Comparison of ENCODE assay signal across 17 cellular contexts in the genomic region with DNA sequence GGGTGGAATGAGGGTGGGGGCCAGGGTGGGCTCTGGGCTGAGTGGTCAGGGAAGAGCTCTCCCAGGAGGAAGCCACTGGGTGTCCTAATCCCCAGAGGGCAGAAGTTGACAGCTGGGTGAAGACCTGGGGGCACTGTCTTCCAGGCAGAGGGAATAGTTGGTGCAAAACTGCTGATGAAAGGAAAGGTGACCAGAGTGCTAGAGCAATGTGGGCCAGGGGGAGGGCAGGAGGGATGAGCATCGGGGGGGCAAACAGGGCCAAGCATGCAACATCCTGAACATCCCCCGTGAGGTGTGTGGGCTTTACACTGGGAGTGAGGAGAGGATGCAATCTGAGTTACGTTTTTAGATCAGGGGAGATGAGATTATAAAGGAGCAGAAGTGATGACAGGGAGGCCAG.
DNase-seq lines count a peak whose midpoint lies in the region; ATAC-seq and TF ChIP-seq lines count a peak whose summit lies in the region.
"Had no signal": no experiment of that assay in that cellular context is flagged by ENCODE, and none has a peak within 500 bp of the region (broad histone marks: within the 10 kb centered on the region; RNA-seq: fewer than 3 reads in every experiment).

No MANE protein-coding gene starts in this region.

- H4K5ac ChIP-seq in mesendoderm (ENCODE audit: low read length), result no peak overlapping the region

- no peaks in the 10 kb centered on the region for H3K27me3 ChIP-seq in CD8-positive, alpha-beta memory T cell (ENCODE audit: insufficient read depth, low read length, poor library complexity, severe bottlenecking)
- H3K27me3 ChIP-seq in naive thymus-derived CD4-positive, alpha-beta T cell (ENCODE audit: control insufficient read depth in 2 of 2, insufficient read depth in 2 of 2, low read length in 2 of 2), result no peaks in the 10 kb centered on the region
- peaks cover 0 to 18% (median 0%) of the 10 kb centered on the region in 7 donors for H3K27me3 ChIP-seq in spleen (replicated peaks in 1 of 7)
- H3K27me3 ChIP-seq in mesendoderm (ENCODE audit: insufficient read depth, low read length, poor library complexity), result peaks cover 2% of the 10 kb centered on the region

- no peak overlapping the region for H4K8ac ChIP-seq in mesendoderm (ENCODE audit: low read depth, low read length)

- POLR2A ChIA-PET in CD8-positive, alpha-beta memory T cell (lab: Charles Lee), result no interaction called here
- POLR2A ChIA-PET in naive thymus-derived CD4-positive, alpha-beta T cell (lab: Charles Lee), result interaction anchor here (1.2 to 1.5 kb wide), 2 partner anchors 10 to 22 kb away, joined by 4 read pairs; no protein-coding TSS in a partner anchor

- H3K23ac ChIP-seq in mesendoderm (ENCODE audit: low read length), result no peak overlapping the region

- H3K27ac ChIP-seq in CD8-positive, alpha-beta memory T cell (ENCODE audit: low read depth, low read length), result no peak overlapping the region
- H3K27ac ChIP-seq in naive thymus-derived CD4-positive, alpha-beta T cell (ENCODE audit: low read depth, low read length), result no peak overlapping the region
- H3K27ac ChIP-seq in spleen, result no peak overlapping the region
- no peak overlapping the region for H3K27ac ChIP-seq in mesendoderm (ENCODE audit: low read depth, low read length)
- H3K27ac ChIP-seq: GM23248, PC-9 had no signal

- H2AK5ac ChIP-seq in mesendoderm (ENCODE audit: low read length), result no peak overlapping the region

- H3K79me2 ChIP-seq in mesendoderm (ENCODE audit: control insufficient read depth, insufficient read depth, low read length), result no peaks in the 10 kb centered on the region

- peaks cover 37 to 48% (median 40%) of the 10 kb centered on the region in 3 donors for H3K4me1 Mint-ChIP-seq in CD8-positive, alpha-beta memory T cell
- H3K4me1 Mint-ChIP-seq in chondrocyte (ENCODE audit: low read depth), result peaks cover 10% of the 10 kb centered on the region
- H3K4me1 Mint-ChIP-seq in naive thymus-derived CD4-positive, alpha-beta T cell, result peaks cover 18 to 59% (median 45%) of the 10 kb centered on the region in 7 donors

- H3K9me3 ChIP-seq in CD8-positive, alpha-beta memory T cell (ENCODE audit: low read length), result no peaks in the 10 kb centered on the region
- no peaks in the 10 kb centered on the region for H3K9me3 ChIP-seq in naive thymus-derived CD4-positive, alpha-beta T cell (ENCODE audit: control insufficient read depth in 2 of 3, low read length in 3 of 3)
- H3K9me3 ChIP-seq in spleen, result no peaks in the 10 kb centered on the region

- no peak for TF ChIP-seq POLR2A in spleen (IDR thresholded peaks at IDR 0.05)

- H3K56ac ChIP-seq in mesendoderm (ENCODE audit: low read length), result no peak overlapping the region

- peak overlapping the region in 6 of 8 donors; percentile 13 to 81 (median 60) for H3K27ac Mint-ChIP-seq in CD8-positive, alpha-beta memory T cell
- no peak overlapping the region for H3K27ac Mint-ChIP-seq in chondrocyte (ENCODE audit: unreplicated experiment)
- peak overlapping the region in 8 of 9 donors; percentile 56 to 98 (median 86) for H3K27ac Mint-ChIP-seq in naive thymus-derived CD4-positive, alpha-beta T cell

- H3K27me3 Mint-ChIP-seq in CD8-positive, alpha-beta memory T cell, result no peaks in the 10 kb centered on the region
- H3K27me3 Mint-ChIP-seq in chondrocyte (ENCODE audit: low read depth), result no peaks in the 10 kb centered on the region
- peaks cover 0 to 5% (median 0%) of the 10 kb centered on the region in 5 donors for H3K27me3 Mint-ChIP-seq in naive thymus-derived CD4-positive, alpha-beta T cell

- no peak overlapping the region for H3K4ac ChIP-seq in mesendoderm (ENCODE audit: low read depth, low read length)

- peaks cover 8% of the 10 kb centered on the region for H3K36me3 ChIP-seq in CD8-positive, alpha-beta memory T cell (ENCODE audit: insufficient read depth, low read length)
- peaks cover 0 to 14% (median 0%) of the 10 kb centered on the region in 3 experiments for H3K36me3 ChIP-seq in naive thymus-derived CD4-positive, alpha-beta T cell (ENCODE audit: control insufficient read depth in 2 of 3, insufficient read depth in 3 of 3, low read length in 3 of 3)
- H3K36me3 ChIP-seq in spleen (no peaks in the 10 kb centered on the region), mesendoderm (ENCODE audit: control insufficient read depth, insufficient read depth, low read length) (no peaks in the 10 kb centered on the region)

- H3K4me1 ChIP-seq in CD8-positive, alpha-beta memory T cell (ENCODE audit: insufficient read depth, low read length), result peaks cover 23% of the 10 kb centered on the region
- peaks cover 8 to 14% of the 10 kb centered on the region in 2 donors for H3K4me1 ChIP-seq in naive thymus-derived CD4-positive, alpha-beta T cell (ENCODE audit: control insufficient read depth in 2 of 2, insufficient read depth in 2 of 2, low read length in 2 of 2)
- peaks cover 4 to 45% (median 24%) of the 10 kb centered on the region in 6 donors for H3K4me1 ChIP-seq in spleen
- H3K4me1 ChIP-seq in mesendoderm (ENCODE audit: control insufficient read depth, low read depth, low read length), result no peaks in the 10 kb centered on the region

- peak in 1 of 5 donors; percentile 26 for DNase-seq in CD8-positive, alpha-beta memory T cell
- DNase-seq in chondrocyte (ENCODE audit: low spot score) (peak; percentile 29), spleen (peak; percentile 64), NCI-H510A treated with DMSO at 0.1 percent for 48 hours (lab: John Stamatoyannopoulos, UW) (no peak), mesendoderm (no peak)
- no peak for DNase-seq in naive thymus-derived CD4-positive, alpha-beta T cell
- DNase-seq: DND-41, GM23248, MV-4-11, NCI-H1417 treated with DMSO at 0.1 percent for 48 hours, NCI-H1930, NCI-H510A, NCI-H82, PC-9 had no signal

- H3K79me1 ChIP-seq in mesendoderm (ENCODE audit: low read length), result no peaks in the 10 kb centered on the region

- H2BK120ac ChIP-seq in mesendoderm (ENCODE audit: low read depth, low read length), result no peak overlapping the region

- H3K4me3 Mint-ChIP-seq in CD8-positive, alpha-beta memory T cell, result no peak overlapping the region
- no peak overlapping the region for H3K4me3 Mint-ChIP-seq in chondrocyte (ENCODE audit: unreplicated experiment)
- no peak overlapping the region for H3K4me3 Mint-ChIP-seq in naive thymus-derived CD4-positive, alpha-beta T cell

- intact Hi-C loops in naive thymus-derived CD4-positive, alpha-beta T cell (cut with micrococcal nuclease), result loop anchor here (5.0 kb wide), 2 partner anchors 50 to 210 kb away; partner anchors contain the start of gene KIF3B (in 1 of the 2)
- intact Hi-C loops in spleen (cut with DNase I; ENCODE audit: low total_unique reads), result no loop called here

- no peak overlapping the region for H3K9ac ChIP-seq in mesendoderm (ENCODE audit: low read length)
- H3K9ac ChIP-seq: GM23248 had no signal

- H3K9me3 Mint-ChIP-seq in CD8-positive, alpha-beta memory T cell, result no peaks in the 10 kb centered on the region
- no peaks in the 10 kb centered on the region for H3K9me3 Mint-ChIP-seq in chondrocyte (ENCODE audit: low read depth)
- peaks cover 0 to 8% (median 0%) of the 10 kb centered on the region in 11 donors for H3K9me3 Mint-ChIP-seq in naive thymus-derived CD4-positive, alpha-beta T cell

- CTCF ChIA-PET in CD8-positive, alpha-beta memory T cell (lab: Charles Lee), result no interaction called here
- CTCF ChIA-PET in naive thymus-derived CD4-positive, alpha-beta T cell (lab: Charles Lee), result no interaction called here

- H3K36me3 Mint-ChIP-seq in CD8-positive, alpha-beta memory T cell, result peaks cover 0 to 33% (median 8%) of the 10 kb centered on the region in 3 donors
- H3K36me3 Mint-ChIP-seq in chondrocyte (ENCODE audit: low read depth), result peaks cover 1% of the 10 kb centered on the region
- H3K36me3 Mint-ChIP-seq in naive thymus-derived CD4-positive, alpha-beta T cell, result peaks cover 4 to 37% (median 29%) of the 10 kb centered on the region in 5 donors

- no peak overlapping the region for H3K4me3 ChIP-seq in CD8-positive, alpha-beta memory T cell (ENCODE audit: low read length)
- H3K4me3 ChIP-seq in naive thymus-derived CD4-positive, alpha-beta T cell (ENCODE audit: low read length), result no peak overlapping the region
- H3K4me3 ChIP-seq in spleen (no peak overlapping the region), mesendoderm (ENCODE audit: low read length) (no peak overlapping the region)
- H3K4me3 ChIP-seq: GM12878, GM23248, PC-9 had no signal

- WGBS in spleen, 5 donors, result 69 to 92% (median 80%) methylated on average over 3 of the region's 3 CpGs
- no CpG with 5 or more reads among the region's 3 CpGs for WGBS in mesendoderm (ENCODE audit: extremely low coverage, insufficient coverage, low lambda C conversion rate)

- no peak for ATAC-seq in naive thymus-derived CD4-positive, alpha-beta T cell
- ATAC-seq in HG02870 (IDR thresholded peaks at IDR 0.05; ENCODE audit: unreplicated experiment), result no peak
- ATAC-seq: GM12878, HCT116 had no signal

- no peak overlapping the region for H2BK5ac ChIP-seq in mesendoderm (ENCODE audit: low read length)

- H3K18ac ChIP-seq in mesendoderm (ENCODE audit: low read length), result no peak overlapping the region

- no peak for TF ChIP-seq CTCF in chondrocyte (IDR thresholded peaks at IDR 0.05)
- TF ChIP-seq CTCF in spleen (IDR thresholded peaks at IDR 0.05 in 8 of 11, conservative IDR thresholded peaks at IDR 0.05 in 3 of 11), result no peak

- no peak overlapping the region for H2BK15ac ChIP-seq in mesendoderm (replicated peaks; ENCODE audit: low read depth)

- no peak overlapping the region for H3K4me2 ChIP-seq in mesendoderm (ENCODE audit: low read length)
- H3K4me2 ChIP-seq: PC-9 had no signal

Comparison
In these comparisons a context has a peak if more than half of its experiments do, and no peak if none do; other contexts are left out.
1. DNase-seq: peak in chondrocyte (single experiment) and spleen (single experiment); none in naive thymus-derived CD4-positive, alpha-beta T cell (0 of 9), NCI-H510A treated with DMSO at 0.1 percent for 48 hours (single experiment) and mesendoderm (single experiment).